ENCODE assay signal across 1 cellular context in the genomic region with DNA sequence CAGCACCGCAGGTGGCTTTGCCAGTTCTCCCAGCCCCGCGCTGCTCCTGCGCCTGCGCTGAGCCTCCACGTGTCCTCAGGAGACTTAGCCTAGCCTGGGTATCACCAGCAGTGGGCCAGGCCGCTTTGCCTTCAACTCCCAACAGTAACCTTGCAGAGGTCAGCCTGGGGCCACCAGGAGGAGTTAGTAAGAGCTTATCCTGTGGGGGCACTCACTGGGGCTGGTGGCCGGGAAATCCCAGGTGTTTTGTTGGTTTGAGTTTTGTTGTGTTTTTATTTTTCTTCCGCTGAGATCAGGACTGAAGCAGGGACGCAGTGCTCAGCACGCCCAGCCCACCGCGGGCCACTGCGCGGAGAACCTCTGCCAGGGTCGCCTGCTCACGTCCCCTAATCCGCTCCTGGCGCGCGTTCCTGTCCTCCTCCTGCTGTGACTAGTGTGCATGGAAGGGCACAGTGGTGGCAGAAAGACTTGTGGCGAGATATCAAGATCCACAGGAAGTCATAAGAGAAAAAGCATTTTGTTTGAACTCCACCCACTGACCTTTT.
TF ChIP-seq lines count a peak whose summit lies in the region.

No MANE protein-coding gene starts in this region.

TF ChIP-seq in HepG2, 621 proteins besides CTCF, POLR2A, EP300 and RAD21 (continued from another document):
- TF ChIP-seq, protein P1, sequence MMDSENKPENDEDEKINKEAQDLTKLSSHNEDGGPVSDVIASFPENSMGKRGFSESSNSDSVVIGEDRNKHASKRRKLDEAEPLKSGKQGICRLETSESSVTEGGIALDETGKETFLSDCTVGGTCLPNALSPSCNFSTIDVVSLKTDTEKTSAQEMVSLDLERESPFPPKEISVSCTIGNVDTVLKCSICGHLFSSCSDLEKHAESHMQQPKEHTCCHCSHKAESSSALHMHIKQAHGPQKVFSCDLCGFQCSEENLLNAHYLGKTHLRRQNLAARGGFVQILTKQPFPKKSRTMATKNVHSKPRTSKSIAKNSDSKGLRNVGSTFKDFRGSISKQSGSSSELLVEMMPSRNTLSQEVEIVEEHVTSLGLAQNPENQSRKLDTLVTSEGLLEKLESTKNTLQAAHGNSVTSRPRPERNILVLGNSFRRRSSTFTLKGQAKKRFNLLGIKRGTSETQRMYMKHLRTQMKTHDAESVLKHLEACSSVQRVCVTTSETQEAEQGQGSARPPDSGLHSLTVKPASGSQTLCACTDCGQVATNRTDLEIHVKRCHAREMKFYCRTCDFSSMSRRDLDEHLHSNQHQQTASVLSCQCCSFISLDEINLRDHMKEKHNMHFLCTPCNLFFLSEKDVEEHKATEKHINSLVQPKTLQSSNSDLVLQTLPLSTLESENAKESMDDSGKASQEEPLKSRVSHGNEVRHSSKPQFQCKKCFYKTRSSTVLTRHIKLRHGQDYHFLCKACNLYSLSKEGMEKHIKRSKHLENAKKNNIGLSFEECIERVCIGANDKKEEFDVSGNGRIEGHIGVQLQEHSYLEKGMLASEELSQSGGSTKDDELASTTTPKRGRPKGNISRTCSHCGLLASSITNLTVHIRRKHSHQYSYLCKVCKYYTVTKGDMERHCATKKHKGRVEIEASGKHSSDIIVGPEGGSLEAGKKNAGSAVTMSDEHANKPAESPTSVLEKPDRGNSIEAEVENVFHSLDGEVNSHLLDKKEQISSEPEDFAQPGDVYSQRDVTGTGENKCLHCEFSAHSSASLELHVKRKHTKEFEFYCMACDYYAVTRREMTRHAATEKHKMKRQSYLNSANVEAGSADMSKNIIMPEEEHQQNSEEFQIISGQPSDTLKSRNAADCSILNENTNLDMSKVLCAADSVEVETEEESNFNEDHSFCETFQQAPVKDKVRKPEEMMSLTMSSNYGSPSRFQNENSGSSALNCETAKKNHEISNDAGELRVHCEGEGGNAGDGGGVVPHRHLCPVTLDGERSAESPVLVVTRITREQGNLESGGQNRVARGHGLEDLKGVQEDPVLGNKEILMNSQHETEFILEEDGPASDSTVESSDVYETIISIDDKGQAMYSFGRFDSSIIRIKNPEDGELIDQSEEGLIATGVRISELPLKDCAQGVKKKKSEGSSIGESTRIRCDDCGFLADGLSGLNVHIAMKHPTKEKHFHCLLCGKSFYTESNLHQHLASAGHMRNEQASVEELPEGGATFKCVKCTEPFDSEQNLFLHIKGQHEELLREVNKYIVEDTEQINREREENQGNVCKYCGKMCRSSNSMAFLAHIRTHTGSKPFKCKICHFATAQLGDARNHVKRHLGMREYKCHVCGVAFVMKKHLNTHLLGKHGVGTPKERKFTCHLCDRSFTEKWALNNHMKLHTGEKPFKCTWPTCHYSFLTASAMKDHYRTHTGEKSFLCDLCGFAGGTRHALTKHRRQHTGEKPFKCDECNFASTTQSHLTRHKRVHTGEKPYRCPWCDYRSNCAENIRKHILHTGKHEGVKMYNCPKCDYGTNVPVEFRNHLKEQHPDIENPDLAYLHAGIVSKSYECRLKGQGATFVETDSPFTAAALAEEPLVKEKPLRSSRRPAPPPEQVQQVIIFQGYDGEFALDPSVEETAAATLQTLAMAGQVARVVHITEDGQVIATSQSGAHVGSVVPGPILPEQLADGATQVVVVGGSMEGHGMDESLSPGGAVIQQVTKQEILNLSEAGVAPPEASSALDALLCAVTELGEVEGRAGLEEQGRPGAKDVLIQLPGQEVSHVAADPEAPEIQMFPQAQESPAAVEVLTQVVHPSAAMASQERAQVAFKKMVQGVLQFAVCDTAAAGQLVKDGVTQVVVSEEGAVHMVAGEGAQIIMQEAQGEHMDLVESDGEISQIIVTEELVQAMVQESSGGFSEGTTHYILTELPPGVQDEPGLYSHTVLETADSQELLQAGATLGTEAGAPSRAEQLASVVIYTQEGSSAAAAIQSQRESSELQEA (CRISPR knock-in tag; IDR thresholded peaks at IDR 0.05; ENCODE audit: not compliant biosample characterization), result no peak
- TF ChIP-seq SOX5 (CRISPR knock-in tag; IDR thresholded peaks at IDR 0.05; ENCODE audit: borderline replicate concordance), result no peak; the same call in 1 of the 2 replicates
- no peak; the same call in 1 of the 2 replicates for TF ChIP-seq ZFP41 (CRISPR knock-in tag; IDR thresholded peaks at IDR 0.05; ENCODE audit: borderline replicate concordance)
- TF ChIP-seq NFE2 (CRISPR knock-in tag; IDR thresholded peaks at IDR 0.05), result no peak
- TF ChIP-seq ZNF83 (CRISPR knock-in tag; IDR thresholded peaks at IDR 0.05; ENCODE audit: borderline replicate concordance), result no peak
- TF ChIP-seq ZNF598 (CRISPR knock-in tag; IDR thresholded peaks at IDR 0.05; ENCODE audit: borderline replicate concordance), result peak; percentile 72; the same call in 1 of the 2 replicates
- no peak for TF ChIP-seq ZNF335 (CRISPR knock-in tag; IDR thresholded peaks at IDR 0.05)
- 0 out of 2 replicates have a peak, but pooled peaks have one; percentile 18 for TF ChIP-seq ZNF225 (CRISPR knock-in tag; IDR thresholded peaks at IDR 0.05)
- TF ChIP-seq ZBTB21 (CRISPR knock-in tag; IDR thresholded peaks at IDR 0.05), result peak; percentile 56; the same call in 1 of the 2 replicates
- no peak for TF ChIP-seq TRIM24 (CRISPR knock-in tag; IDR thresholded peaks at IDR 0.05)
- TF ChIP-seq MED13 (CRISPR knock-in tag; IDR thresholded peaks at IDR 0.05), result no peak; the same call in 1 of the 2 replicates
- no peak for TF ChIP-seq ZNF432 (CRISPR knock-in tag; IDR thresholded peaks at IDR 0.05; ENCODE audit: borderline replicate concordance)
- TF ChIP-seq GABPA (IDR thresholded peaks at IDR 0.05; ENCODE audit: low read depth, low read length), result no peak
- TF ChIP-seq GABPA (CRISPR knock-in tag; IDR thresholded peaks at IDR 0.05; ENCODE audit: low read depth), result no peak
- no peak for TF ChIP-seq CSRNP2 (CRISPR knock-in tag; conservative IDR thresholded peaks at IDR 0.05; ENCODE audit: low read depth)
- TF ChIP-seq, protein P2, sequence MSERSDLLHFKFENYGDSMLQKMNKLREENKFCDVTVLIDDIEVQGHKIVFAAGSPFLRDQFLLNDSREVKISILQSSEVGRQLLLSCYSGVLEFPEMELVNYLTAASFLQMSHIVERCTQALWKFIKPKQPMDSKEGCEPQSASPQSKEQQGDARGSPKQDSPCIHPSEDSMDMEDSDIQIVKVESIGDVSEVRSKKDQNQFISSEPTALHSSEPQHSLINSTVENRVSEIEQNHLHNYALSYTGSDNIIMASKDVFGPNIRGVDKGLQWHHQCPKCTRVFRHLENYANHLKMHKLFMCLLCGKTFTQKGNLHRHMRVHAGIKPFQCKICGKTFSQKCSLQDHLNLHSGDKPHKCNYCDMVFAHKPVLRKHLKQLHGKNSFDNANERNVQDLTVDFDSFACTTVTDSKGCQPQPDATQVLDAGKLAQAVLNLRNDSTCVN (CRISPR knock-in tag; IDR thresholded peaks at IDR 0.05; ENCODE audit: borderline replicate concordance), result peak; percentile 68; the same call in 1 of the 2 replicates
- TF ChIP-seq REXO4 (CRISPR knock-in tag; IDR thresholded peaks at IDR 0.05; ENCODE audit: borderline replicate concordance), result no peak
TF ChIP-seq in HepG2: peak in this region for 221.
